12 cellular contexts compared by ENCODE assay signal in the genomic region with DNA sequence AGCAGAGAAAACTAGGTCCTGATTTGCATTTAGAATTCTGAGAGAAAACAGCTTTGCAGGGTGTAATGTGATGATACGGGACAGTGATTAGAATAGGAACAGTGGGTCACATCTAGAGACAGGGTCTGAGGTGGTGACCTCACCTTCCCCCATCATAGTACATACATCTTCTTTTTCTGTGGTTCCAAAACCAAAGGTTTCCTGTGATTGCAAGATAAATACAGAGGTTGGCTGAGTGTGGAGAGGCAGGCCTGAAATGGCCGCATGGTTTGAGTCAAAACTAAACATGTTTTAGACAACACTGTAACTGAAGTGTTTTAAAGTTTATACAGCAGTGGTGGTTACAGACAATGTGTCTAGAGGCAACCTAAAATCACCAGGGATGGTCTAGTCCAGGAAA. TPM values are rescaled to one million over a fixed set of nuclear protein-coding genes. Genes with fewer than 3 reads are reported as not detected.
A peak's percentile ranks its signal among the peaks of the same experiment; 100 is the strongest.
DNase-seq lines count a peak whose midpoint lies in the region; ATAC-seq and TF ChIP-seq lines count a peak whose summit lies in the region.
"Had no signal": no experiment of that assay in that cellular context is flagged by ENCODE, and none has a peak within 500 bp of the region (broad histone marks: within the 10 kb centered on the region; RNA-seq: fewer than 3 reads in every experiment).

No MANE protein-coding gene starts in this region.

- H3K27me3 ChIP-seq in brain microvascular endothelial cell (replicated peaks) = no peaks in the 10 kb centered on the region

- no peaks in the 10 kb centered on the region for H3K9me3 Mint-ChIP-seq in activated naive CD4-positive, alpha-beta T cell treated with anti-CD3 and anti-CD28 coated beads, Interleukin-2, amount 50 U/mL, for 72 hours

- no peak overlapping the region for H3K27ac ChIP-seq in brain microvascular endothelial cell

- H3K4me3 ChIP-seq in brain microvascular endothelial cell (ENCODE audit: low read depth, low read length) = no peak overlapping the region

- in situ Hi-C loops in brain microvascular endothelial cell (cut with HindIII; ENCODE audit: low pct_ligation_motif_present, low sequenced_read_pairs) = no loop called here

- no peaks in the 10 kb centered on the region for H3K36me3 Mint-ChIP-seq in activated naive CD4-positive, alpha-beta T cell treated with anti-CD3 and anti-CD28 coated beads, Interleukin-2, amount 50 U/mL, for 72 hours

- H3K27ac Mint-ChIP-seq in activated naive CD4-positive, alpha-beta T cell treated with anti-CD3 and anti-CD28 coated beads, Interleukin-2, amount 50 U/mL, for 72 hours = no peak overlapping the region

- peak; percentile 28 to 57 for ATAC-seq in activated naive CD4-positive, alpha-beta T cell treated with anti-CD3 and anti-CD28 coated beads, Interleukin-2, amount 50 U/mL, for 72 hours
- ATAC-seq in HG02642 (IDR thresholded peaks at IDR 0.05; ENCODE audit: poor library complexity, unreplicated experiment) (peak; percentile 63), HG03442 (IDR thresholded peaks at IDR 0.05; ENCODE audit: unreplicated experiment) (peak; percentile 64)

- H3K36me3 ChIP-seq in brain microvascular endothelial cell (replicated peaks) = no peaks in the 10 kb centered on the region

- DNase-seq in activated naive CD4-positive, alpha-beta T cell treated with anti-CD3 and anti-CD28 coated beads, Interleukin-2, amount 50 U/mL, for 72 hours (ENCODE audit: low spot score in 2 of 2) = no peak
- no peak for DNase-seq in activated naive CD4-positive, alpha-beta T cell treated with anti-CD3 and anti-CD28 coated beads, Interleukin-2, amount 50 U/mL, for 16 hours
- DNase-seq in activated effector memory CD4-positive, alpha-beta T cell treated with Interleukin-2 at 50 U/mL for 16 hours = no peak
- DNase-seq in SIG-M5 treated with dmso at 0.1 percent for 504 hours (lab: John Stamatoyannopoulos, UW; ENCODE audit: unreplicated experiment) (no peak), brain microvascular endothelial cell (no peak), putamen (ENCODE audit: low spot score) (no peak)
- DNase-seq: activated gamma-delta T cell; stimulated activated CD8-positive, alpha-beta memory T cell treated with anti-CD3 and anti-CD28 coated beads, Interleukin-4, amount 100 ng/mL, for 48 hours had no signal

- no peak for TF ChIP-seq CTCF in brain microvascular endothelial cell (IDR thresholded peaks at IDR 0.05; ENCODE audit: low read depth, low read length, missing control alignments)

RNA-seq across cellular contexts. Expression of gene NT5DC1, which starts 10.4 kb away (rescaled TPM):
- total RNA-seq in activated naive CD4-positive, alpha-beta T cell treated with anti-CD3 and anti-CD28 coated beads, Interleukin-2, amount 50 U/mL, for 72 hours = 10 to 100 TPM; 35.1 to 41.6 TPM

RNA-seq across cellular contexts. Expression of gene FRK, which starts 29.6 kb away (rescaled TPM):
- under 1 TPM; 0.02 to 0.12 TPM for total RNA-seq in activated naive CD4-positive, alpha-beta T cell treated with anti-CD3 and anti-CD28 coated beads, Interleukin-2, amount 50 U/mL, for 72 hours

RNA-seq across cellular contexts. Expression of gene COL10A1, which starts 35.7 kb away (rescaled TPM):
- total RNA-seq in activated naive CD4-positive, alpha-beta T cell treated with anti-CD3 and anti-CD28 coated beads, Interleukin-2, amount 50 U/mL, for 72 hours = not detected
- total RNA-seq: glomerular endothelial cell; T-helper 2 cell treated with Interferon-gamma antibody and Interleukin-4, amounts not matched to agents 100 ng/mL and 5 ng/mL, for 36 hours had no signal
